1 cellular context compared by ENCODE assay signal in the genomic region with DNA sequence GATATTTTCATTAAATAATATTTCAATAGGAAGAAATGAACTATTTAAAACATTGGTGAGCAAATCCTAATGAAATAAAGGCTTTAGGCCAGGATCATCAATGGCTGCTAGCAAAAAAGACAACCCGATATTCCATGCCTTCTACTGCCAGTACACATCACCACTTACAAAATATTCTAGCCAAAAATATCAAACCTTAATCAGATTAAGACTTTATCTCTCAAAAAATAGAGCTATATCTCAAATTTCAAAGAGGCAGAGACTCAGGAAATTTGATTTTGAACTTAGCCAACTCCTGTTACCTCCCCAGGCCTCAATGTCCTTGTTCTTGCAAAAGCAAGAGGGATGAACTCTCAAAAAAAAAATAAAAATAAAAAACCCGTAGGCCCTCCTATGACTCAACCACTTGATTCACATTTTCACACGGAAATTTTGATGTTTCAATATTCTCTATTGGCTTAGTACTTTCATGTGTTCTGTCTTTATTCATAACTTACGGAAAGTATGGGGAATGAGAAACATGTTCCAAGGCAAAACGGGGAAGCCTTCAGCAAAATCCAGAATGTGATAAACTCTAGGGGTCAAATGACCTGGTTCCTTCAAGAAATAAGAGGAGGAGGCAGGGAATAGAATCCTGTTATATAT.
TF ChIP-seq lines count a peak whose summit lies in the region.

No MANE protein-coding gene starts in this region.

TF ChIP-seq in HepG2, 621 proteins besides CTCF, POLR2A, EP300 and RAD21:
- TF ChIP-seq ZSCAN29 (CRISPR knock-in tag; conservative IDR thresholded peaks at IDR 0.05) (no peak), PCBP1 (IDR thresholded peaks at IDR 0.05; ENCODE audit: borderline replicate concordance, low read depth, low read length) (no peak), ZNF275 (CRISPR knock-in tag; IDR thresholded peaks at IDR 0.05; ENCODE audit: borderline replicate concordance) (no peak), ZBTB3 (CRISPR knock-in tag; IDR thresholded peaks at IDR 0.05; ENCODE audit: borderline replicate concordance, low read depth) (no peak), MZF1 (CRISPR knock-in tag; IDR thresholded peaks at IDR 0.05; ENCODE audit: borderline replicate concordance) (no peak), TCF7L2 (IDR thresholded peaks at IDR 0.05; ENCODE audit: low read depth, low read length) (no peak), ZNF326 (CRISPR knock-in tag; IDR thresholded peaks at IDR 0.05; ENCODE audit: borderline replicate concordance) (no peak), MXD4 (CRISPR knock-in tag; IDR thresholded peaks at IDR 0.05) (no peak)
- TF ChIP-seq, protein P1, sequence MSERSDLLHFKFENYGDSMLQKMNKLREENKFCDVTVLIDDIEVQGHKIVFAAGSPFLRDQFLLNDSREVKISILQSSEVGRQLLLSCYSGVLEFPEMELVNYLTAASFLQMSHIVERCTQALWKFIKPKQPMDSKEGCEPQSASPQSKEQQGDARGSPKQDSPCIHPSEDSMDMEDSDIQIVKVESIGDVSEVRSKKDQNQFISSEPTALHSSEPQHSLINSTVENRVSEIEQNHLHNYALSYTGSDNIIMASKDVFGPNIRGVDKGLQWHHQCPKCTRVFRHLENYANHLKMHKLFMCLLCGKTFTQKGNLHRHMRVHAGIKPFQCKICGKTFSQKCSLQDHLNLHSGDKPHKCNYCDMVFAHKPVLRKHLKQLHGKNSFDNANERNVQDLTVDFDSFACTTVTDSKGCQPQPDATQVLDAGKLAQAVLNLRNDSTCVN (CRISPR knock-in tag; IDR thresholded peaks at IDR 0.05; ENCODE audit: borderline replicate concordance), result no peak
